Comparison of ENCODE assay signal across 22 cellular contexts in genomic region chr1:236890152-236891056, GRCh38.
DNase-seq lines count a peak whose midpoint lies in the region; ATAC-seq and TF ChIP-seq lines count a peak whose summit lies in the region.
"Had no signal": no experiment of that assay in that cellular context is flagged by ENCODE, and none has a peak within 500 bp of the region (broad histone marks: within the 10 kb centered on the region; RNA-seq: fewer than 3 reads in every experiment).

No MANE protein-coding gene starts in this region.

- no peak overlapping the region for H3K9ac ChIP-seq in rectal smooth muscle tissue (ENCODE audit: low read length)

- no peak for TF ChIP-seq CTCF in fibroblast of villous mesenchyme (IDR thresholded peaks at IDR 0.05; ENCODE audit: insufficient read depth, low read depth, low read length)

- H3K36me3 ChIP-seq in rectal smooth muscle tissue (ENCODE audit: control insufficient read depth, insufficient read depth, low read length) = peaks cover 9% of the 10 kb centered on the region

- H3K4me3 ChIP-seq in fibroblast of villous mesenchyme (ENCODE audit: low read depth, low read length) (no peak overlapping the region), rectal smooth muscle tissue (ENCODE audit: low read length) (no peak overlapping the region)
- H3K4me3 ChIP-seq: colonic mucosa, MG63, mucosa of descending colon, right lobe of liver had no signal

- DNase-seq in SK-MEL-5 (ENCODE audit: low read depth, low spot score) (peak; percentile 7), fibroblast of villous mesenchyme (ENCODE audit: low read depth) (peak; percentile 77), left lobe of liver (ENCODE audit: low spot score) (no peak), nucleus accumbens (lab: John Stamatoyannopoulos, UW) (no peak), SW480 (ENCODE audit: low spot score) (no peak)
- DNase-seq in central memory CD4-positive, alpha-beta T cell = no peak
- DNase-seq: activated CD4-positive, alpha-beta T cell treated with anti-CD3 and anti-CD28 coated beads for 4 hours; activated CD8-positive, alpha-beta memory T cell treated with anti-CD3 and anti-CD28 coated beads, Interleukin-2, amount 10 ng/mL, durations not matched to agents 7 days and 5 days; colonic mucosa; DMS 273 treated with DMSO at 0.1 percent for 48 hours; GF-D8; kidney glomerular epithelial cell; MG63; mucosa of descending colon; NCI-H1436 treated with DMSO at 0.1 percent for 48 hours; NCI-H2171; NCI-H526; right lobe of liver; RPMI8226 had no signal

- ATAC-seq in left lobe of liver = peak; percentile 37
- no peak for ATAC-seq in HG03095 (IDR thresholded peaks at IDR 0.05; ENCODE audit: unreplicated experiment)
- ATAC-seq: activated CD8-positive, alpha-beta memory T cell treated with anti-CD3 and anti-CD28 coated beads, Interleukin-2, amount 10 ng/mL, durations not matched to agents 7 days and 5 days; activated T-helper 17 cell treated with anti-CD3 and anti-CD28 coated beads, Interleukin-2, amount 50 U/mL, for 72 hours; mucosa of descending colon had no signal

- H3K4me1 ChIP-seq in rectal smooth muscle tissue (ENCODE audit: control insufficient read depth, insufficient read depth, low read length) = peaks cover 49% of the 10 kb centered on the region
- H3K4me1 ChIP-seq: colonic mucosa had no signal

- in situ Hi-C loops in SK-MEL-5 (cut with HindIII; ENCODE audit: low pct_unique_long_range_greater_than_20kb, low sequenced_read_pairs) = no loop called here

- no peaks in the 10 kb centered on the region for H3K27me3 ChIP-seq in rectal smooth muscle tissue (ENCODE audit: control insufficient read depth, insufficient read depth, low read length)
- H3K27me3 ChIP-seq: colonic mucosa, MG63, right lobe of liver had no signal

- peak overlapping the region; percentile 68 for H3K27ac ChIP-seq in rectal smooth muscle tissue (ENCODE audit: low read depth, low read length)
- H3K27ac ChIP-seq: colonic mucosa, right lobe of liver had no signal

Comparison
In these comparisons a context has a peak if more than half of its experiments do, and no peak if none do; other contexts are left out.
1. DNase-seq: peak in SK-MEL-5 (single experiment) and fibroblast of villous mesenchyme (single experiment); none in left lobe of liver (single experiment), nucleus accumbens (0 of 56), SW480 (single experiment) and central memory CD4-positive, alpha-beta T cell (single experiment).